16 cellular contexts compared by ENCODE assay signal in the genomic region with DNA sequence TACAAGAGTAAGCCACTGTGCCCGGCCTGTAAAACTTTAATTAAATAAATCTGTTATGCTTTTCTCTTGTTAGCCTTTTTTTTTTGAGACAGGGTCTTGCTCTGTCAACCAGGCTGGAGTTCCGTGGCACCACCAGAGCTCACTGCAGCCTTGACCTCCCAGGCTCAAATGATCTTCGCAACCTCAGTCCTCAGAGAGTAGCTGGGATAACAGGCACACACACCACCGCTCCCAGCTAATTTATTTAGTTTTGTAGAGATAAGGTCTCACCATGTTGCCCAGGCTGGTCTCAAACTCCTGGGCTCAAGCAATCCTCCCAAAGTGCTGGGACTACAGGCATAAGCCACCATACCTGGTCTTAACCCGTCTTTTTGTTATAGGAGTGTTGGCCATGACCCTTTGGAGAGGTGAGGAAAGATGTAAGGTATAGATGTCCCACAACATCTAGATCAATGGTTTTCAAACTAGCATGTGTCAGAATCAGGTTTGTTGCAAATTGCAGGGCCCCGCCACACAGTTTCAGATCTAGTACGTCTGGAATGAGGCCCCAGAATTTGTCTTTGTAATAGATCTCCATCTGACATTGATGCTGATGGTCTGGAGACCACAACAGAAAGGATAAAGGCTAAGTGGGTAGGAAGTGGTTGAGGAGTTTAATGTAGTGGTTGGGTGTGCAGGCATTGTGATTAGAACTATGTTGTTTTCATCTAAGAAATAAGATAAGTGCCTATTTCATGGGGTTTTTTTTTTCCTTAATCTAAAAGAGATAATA. TPM values are rescaled to one million over a fixed set of nuclear protein-coding genes. Genes with fewer than 3 reads are reported as not detected.
A peak's percentile ranks its signal among the peaks of the same experiment; 100 is the strongest.
DNase-seq lines count a peak whose midpoint lies in the region; ATAC-seq, FAIRE-seq and TF ChIP-seq lines count a peak whose summit lies in the region.
"Had no signal": no experiment of that assay in that cellular context is flagged by ENCODE, and none has a peak within 500 bp of the region (broad histone marks: within the 10 kb centered on the region; RNA-seq: fewer than 3 reads in every experiment).

No MANE protein-coding gene starts in this region.

- no peaks in the 10 kb centered on the region for H3K9me2 ChIP-seq in DOHH2 (replicated peaks; ENCODE audit: control insufficient read depth, low read length)

- TF ChIP-seq EP300 in GM12878 (IDR thresholded peaks at IDR 0.05; ENCODE audit: borderline replicate concordance in 1 of 2, control insufficient read depth in 1 of 2, low read depth in 2 of 2, low read length in 2 of 2): no peak

- H3K27ac ChIP-seq in BLaER1 (no peak overlapping the region), DOHH2 (ENCODE audit: low read depth, low read length) (peak overlapping the region; percentile 100), GM12878 (ENCODE audit: control insufficient read depth, insufficient read depth) (no peak overlapping the region), mesenchymal stem cell (ENCODE audit: low read length, poor library complexity, severe bottlenecking) (no peak overlapping the region)
- H3K27ac ChIP-seq: C4-2B, cardiac muscle cell had no signal

- ATAC-seq in activated B cell treated with CpG ODN at 0.5 μM for 24 hours (ENCODE audit: low read depth) (no peak), GM12878 (no peak), left ventricle myocardium superior (no peak)
- ATAC-seq: mucosa of descending colon, Panc1 had no signal

- peak overlapping the region; percentile 46 for H3K27ac Mint-ChIP-seq in activated B cell treated with CpG ODN at 0.5 μM for 24 hours

- CTCF ChIA-PET in activated B cell treated with CpG ODN at 0.5 μM for 24 hours (lab: Charles Lee): no interaction called here
- CTCF ChIA-PET in GM12878 (lab: Yijun Ruan, JAX): no interaction called here

- in situ Hi-C loops in GM12878 (cut with MboI): no loop called here

- H3F3A ChIP-seq in DOHH2 (ENCODE audit: control insufficient read depth, insufficient read depth): peaks cover 69% of the 10 kb centered on the region

- no peak overlapping the region for H3K14ac ChIP-seq in mesenchymal stem cell (ENCODE audit: low read length in 2 of 2)

- H3K27me3 ChIP-seq in BLaER1: no peaks in the 10 kb centered on the region
- H3K27me3 ChIP-seq in DOHH2 (ENCODE audit: control insufficient read depth, low read length): no peaks in the 10 kb centered on the region
- H3K27me3 ChIP-seq in GM12878 (replicated peaks in 1 of 2; ENCODE audit: control insufficient read depth in 2 of 2, insufficient read depth in 2 of 2, low read length in 1 of 2): no peaks in the 10 kb centered on the region
- H3K27me3 ChIP-seq in mesenchymal stem cell (ENCODE audit: control insufficient read depth in 1 of 2, insufficient read depth in 1 of 2, low read length in 2 of 2): no peaks in the 10 kb centered on the region
- H3K27me3 ChIP-seq: cardiac muscle cell had no signal

- H3K79me2 ChIP-seq in DOHH2 (ENCODE audit: control insufficient read depth, low read length) (peaks cover 34% of the 10 kb centered on the region), GM12878 (ENCODE audit: control insufficient read depth, insufficient read depth, low read length) (peaks cover 12% of the 10 kb centered on the region)

- H3K9ac ChIP-seq in BLaER1 (no peak overlapping the region), GM12878 (ENCODE audit: control insufficient read depth, insufficient read depth, low read length) (no peak overlapping the region), mesenchymal stem cell (ENCODE audit: low read length) (no peak overlapping the region)

- WGBS in GM12878 (ENCODE audit: insufficient coverage, insufficient replicate concordance, low lambda C conversion rate, missing lambda C conversion rate): 91% methylated on average over 7 of the region's 7 CpGs
- 90% methylated on average over 5 of the region's 7 CpGs for WGBS in mesenchymal stem cell

- H2AFZ ChIP-seq in GM12878 (ENCODE audit: control insufficient read depth, low read depth, low read length) (no peak overlapping the region), mesenchymal stem cell (ENCODE audit: low read depth, low read length) (no peak overlapping the region)

- no peak for TF ChIP-seq POLR2A in GM12878 (IDR thresholded peaks at IDR 0.05; ENCODE audit: low read depth, low read length)

- SMC1A ChIA-PET in GM12878 (lab: Charles Lee; ENCODE audit: uncharacterized antibody, unreplicated experiment): interaction anchor here (1.2 kb wide), 1 partner anchor 9 kb away, joined by 3 read pairs; no protein-coding TSS in a partner anchor

- H3K79me1 ChIP-seq in mesenchymal stem cell (replicated peaks; ENCODE audit: low read length, poor library complexity, severe bottlenecking): peaks cover 1% of the 10 kb centered on the region

- POLR2A ChIA-PET in activated B cell treated with CpG ODN at 0.5 μM for 24 hours (lab: Charles Lee): interaction anchor here (8.8 kb wide), 1 partner anchor 8 kb away, joined by 209 read pairs; a partner anchor contains a TSS
- POLR2A ChIA-PET in GM12878 (lab: Charles Lee): interaction anchor here (0.6 to 1.7 kb wide), 4 partner anchors 9 to 1139 kb away, joined by 4 to 6 read pairs (median 5); no protein-coding TSS in a partner anchor

- H4K8ac ChIP-seq in mesenchymal stem cell (ENCODE audit: low read length): no peak overlapping the region

- no peak for DNase-seq in activated B cell treated with CpG ODN at 0.5 μM for 24 hours
- DNase-seq in GM12878 (ENCODE audit: low read depth, low spot score): no peak
- no peak for DNase-seq in mesenchymal stem cell
- DNase-seq in HT-29 (ENCODE audit: low spot score): no peak
- no peak for DNase-seq in glomerular visceral epithelial cell (ENCODE audit: extremely low spot score)
- DNase-seq in left ventricle myocardium superior: no peak
- DNase-seq: mucosa of descending colon, NCI-H1694 treated with DMSO at 0.1 percent for 48 hours, NCI-H526, posterior cingulate gyrus, T-helper 9 cell had no signal

- H3K18ac ChIP-seq in mesenchymal stem cell (ENCODE audit: low read depth in 1 of 2, low read length in 2 of 2): no peak overlapping the region

- H3K9me3 ChIP-seq in BLaER1 (no peaks in the 10 kb centered on the region), DOHH2 (ENCODE audit: control insufficient read depth, insufficient read depth, low read length) (peaks cover 3% of the 10 kb centered on the region), GM12878 (replicated peaks; ENCODE audit: control insufficient read depth, insufficient read depth, low read length) (no peaks in the 10 kb centered on the region), mesenchymal stem cell (ENCODE audit: control insufficient read depth, low read length) (no peaks in the 10 kb centered on the region)
- H3K9me3 ChIP-seq: mucosa of descending colon had no signal

- no TSS peak for BruUV-seq in GM12878 (replicated peaks; lab: Mats Ljungman, UMichigan)

- no peaks in the 10 kb centered on the region for H3K9me3 Mint-ChIP-seq in activated B cell treated with CpG ODN at 0.5 μM for 24 hours

- no peak for TF ChIP-seq RAD21 in GM12878 (IDR thresholded peaks at IDR 0.05; ENCODE audit: insufficient read depth, low read depth, low read length)

- no peak overlapping the region for H2BK5ac ChIP-seq in mesenchymal stem cell (ENCODE audit: low read depth, low read length, poor library complexity, severe bottlenecking)

- no peak for FAIRE-seq in GM12878 (lab: Jason Lieb, UNC)

- H3K4me3 ChIP-seq in BLaER1 (no peak overlapping the region), DOHH2 (ENCODE audit: low read length) (0 out of 2 replicates have a peak overlapping the region, but pooled peaks have one; percentile 5), GM12878 (no peak overlapping the region), mesenchymal stem cell (ENCODE audit: insufficient read depth in 1 of 2, low read depth in 1 of 2, low read length in 2 of 2) (no peak overlapping the region)
- H3K4me3 ChIP-seq: cardiac muscle cell, mucosa of descending colon had no signal

- no peak overlapping the region for H2BK15ac ChIP-seq in mesenchymal stem cell (ENCODE audit: low read depth, poor library complexity, severe bottlenecking)

- H3K4me1 Mint-ChIP-seq in activated B cell treated with CpG ODN at 0.5 μM for 24 hours: peaks cover 53% of the 10 kb centered on the region

- no peak overlapping the region for H4K91ac ChIP-seq in mesenchymal stem cell (ENCODE audit: low read length)

- peaks cover 9% of the 10 kb centered on the region for H3K36me3 Mint-ChIP-seq in activated B cell treated with CpG ODN at 0.5 μM for 24 hours (ENCODE audit: low read depth)

- H3K27me3 Mint-ChIP-seq in activated B cell treated with CpG ODN at 0.5 μM for 24 hours: no peaks in the 10 kb centered on the region

- H3K23ac ChIP-seq in mesenchymal stem cell (ENCODE audit: low read length in 2 of 2): no peak overlapping the region

- no peak overlapping the region for H3K4me3 Mint-ChIP-seq in activated B cell treated with CpG ODN at 0.5 μM for 24 hours

- H3K36me3 ChIP-seq in BLaER1 (peaks cover 7% of the 10 kb centered on the region), DOHH2 (ENCODE audit: control insufficient read depth, low read length) (peaks cover 23% of the 10 kb centered on the region), GM12878 (ENCODE audit: control insufficient read depth in 2 of 2, insufficient read depth in 2 of 2, low read length in 1 of 2) (peaks cover 2 to 4% of the 10 kb centered on the region in 2 experiments), mesenchymal stem cell (ENCODE audit: control insufficient read depth in 1 of 2, insufficient read depth in 2 of 2, low read depth in 1 of 2, low read length in 2 of 2) (peaks cover 10 to 21% of the 10 kb centered on the region in 2 experiments)

- H3K4ac ChIP-seq in mesenchymal stem cell (ENCODE audit: low read depth in 1 of 2, low read length in 2 of 2): no peak overlapping the region

- H3K4me2 ChIP-seq in BLaER1 (0 out of 2 replicates have a peak overlapping the region, but pooled peaks have one; percentile 7), DOHH2 (ENCODE audit: low read length) (peak overlapping the region; percentile 39), GM12878 (ENCODE audit: control insufficient read depth, insufficient read depth) (no peak overlapping the region), mesenchymal stem cell (ENCODE audit: low read length, poor library complexity, severe bottlenecking) (no peak overlapping the region)

- TF ChIP-seq CTCF in DOHH2 (IDR thresholded peaks at IDR 0.05; ENCODE audit: low read depth, low read length, poor library complexity, severe bottlenecking) (no peak), activated B cell treated with CpG ODN at 0.5 μM for 24 hours (IDR thresholded peaks at IDR 0.05) (no peak), GM12878 (IDR thresholded peaks at IDR 0.05 in 2 of 3, conservative IDR thresholded peaks at IDR 0.05 in 1 of 3; ENCODE audit: control insufficient read depth in 2 of 3, extremely low read depth in 1 of 3, insufficient read depth in 1 of 3, low read depth in 3 of 3, low read length in 3 of 3) (no peak)

- H4K20me1 ChIP-seq in BLaER1 (peaks cover 2% of the 10 kb centered on the region), DOHH2 (ENCODE audit: control insufficient read depth, insufficient read depth, low read depth, low read length) (no peaks in the 10 kb centered on the region), GM12878 (ENCODE audit: control insufficient read depth, insufficient read depth) (no peaks in the 10 kb centered on the region)

- no peak overlapping the region for H2AK5ac ChIP-seq in mesenchymal stem cell (ENCODE audit: low read length, severe bottlenecking)

- H2BK120ac ChIP-seq in mesenchymal stem cell (ENCODE audit: low read depth, low read length): no peak overlapping the region

- RAD21 ChIA-PET in GM12878 (lab: Charles Lee; ENCODE audit: unreplicated experiment): interaction anchor here (0.6 kb wide), 1 partner anchor 439 kb away, joined by 5 read pairs; no protein-coding TSS in a partner anchor

- intact Hi-C loops in activated B cell treated with CpG ODN at 0.5 μM for 24 hours (cut with micrococcal nuclease): loop anchor here (5.0 kb wide), 1 partner anchor 37 kb away; no protein-coding TSS in a partner anchor
- intact Hi-C loops in GM12878 (cut with micrococcal nuclease; ENCODE audit: unreplicated experiment): no loop called here
- intact Hi-C loops in left ventricle myocardium superior (cut with micrococcal nuclease): no loop called here

- H3K4me1 ChIP-seq in BLaER1 (peaks cover 60% of the 10 kb centered on the region), DOHH2 (ENCODE audit: control insufficient read depth, low read length) (peaks cover 90% of the 10 kb centered on the region), GM12878 (ENCODE audit: control insufficient read depth, insufficient read depth, low read length) (peaks cover 22% of the 10 kb centered on the region), mesenchymal stem cell (ENCODE audit: control insufficient read depth, insufficient read depth, low read depth, low read length) (peaks cover 5% of the 10 kb centered on the region)

- no peak overlapping the region for H2BK12ac ChIP-seq in mesenchymal stem cell (ENCODE audit: low read length in 2 of 2)

RNA-seq across cellular contexts. Expression of a gene that starts 4.3 kb away (rescaled TPM):
- total RNA-seq in activated B cell treated with CpG ODN at 0.5 μM for 24 hours: 264 and 281 TPM in 2 replicates
- 287 and 319 TPM in 2 replicates for total RNA-seq in GM12878 (2013; cell fraction: nucleolus; rRNA removed)
- total RNA-seq in GM12878 (2014; rRNA removed): 57.9 and 62.0 TPM in 2 replicates
- 56.8 and 56.9 TPM in 2 replicates for total RNA-seq in GM12878 (2014; rRNA removed; fragmentation: Illumina TruSeq; extraction: Trizol)
- 106 and 113 TPM in 2 replicates for total RNA-seq in GM12878 (2021)
- polyA plus RNA-seq in GM12878 (2011; ENCODE audit: low read depth): 42.8 TPM
- polyA plus RNA-seq in GM12878 (2011; rRNA removed): 105 and 145 TPM in 2 replicates
- 58.9 and 72.5 TPM in 2 replicates for polyA plus RNA-seq in GM12878 (2011; cell fraction: cytosol; rRNA removed)
- 191 and 225 TPM in 2 replicates for polyA plus RNA-seq in GM12878 (2011; cell fraction: nucleus; rRNA removed)
- 65.6 and 83.8 TPM in 2 replicates for polyA plus RNA-seq in GM12878 (2012)
- 153 and 192 TPM in 2 replicates for polyA plus RNA-seq in GM12878 (2014; fragmentation: Illumina TruSeq; extraction: Trizol)
- 10 to 100 TPM; 14.1 to 21.5 TPM for polyA plus RNA-seq in GM12878 (2014; fragmentation: Nextera tagmentation; extraction: Ambion mirVana)
- 75.1 and 77.2 TPM in 2 replicates for polyA plus RNA-seq in GM12878 (2014; rRNA removed)
- 10 to 100 TPM; 96.0 to 97.1 TPM for polyA plus RNA-seq in GM12878 (2016; fragmentation: Nextera tagmentation; extraction: Ambion mirVana)
- 84.8 and 103 TPM in 2 replicates for polyA minus RNA-seq in GM12878 (2011; rRNA and poly(A)+ RNA removed)
- polyA minus RNA-seq in GM12878 (2011; cell fraction: cytosol; rRNA and poly(A)+ RNA removed): 32.7 and 35.3 TPM in 2 replicates
- polyA minus RNA-seq in GM12878 (2011; cell fraction: nucleus; rRNA and poly(A)+ RNA removed): 47.3 and 59.9 TPM in 2 replicates
- polyA plus RNA-seq in mesenchymal stem cell (2013, experiment 1 of 2): 22.6 TPM
- 23.2 TPM for polyA plus RNA-seq in mesenchymal stem cell (2013, experiment 2 of 2)
- 25.9 and 45.9 TPM in 2 replicates for total RNA-seq in HT-29 (2014; rRNA removed; shearing (Covaris generic))
- 52.1 TPM for total RNA-seq in left ventricle myocardium superior

RNA-seq across cellular contexts. Expression of a gene that starts 42.6 kb away (rescaled TPM):
- total RNA-seq in activated B cell treated with CpG ODN at 0.5 μM for 24 hours: 24.9 and 27.5 TPM in 2 replicates
- 85.7 and 98.9 TPM in 2 replicates for total RNA-seq in GM12878 (2013; cell fraction: nucleolus; rRNA removed)
- total RNA-seq in GM12878 (2014; rRNA removed): 38.0 and 39.0 TPM in 2 replicates
- 36.7 TPM in 2 replicates for total RNA-seq in GM12878 (2014; rRNA removed; fragmentation: Illumina TruSeq; extraction: Trizol)
- 28.8 and 32.1 TPM in 2 replicates for total RNA-seq in GM12878 (2021)
- polyA plus RNA-seq in GM12878 (2011; ENCODE audit: low read depth): 32.3 TPM
- polyA plus RNA-seq in GM12878 (2011; rRNA removed): 63.0 and 65.9 TPM in 2 replicates
- polyA plus RNA-seq in GM12878 (2011; cell fraction: cytosol; rRNA removed): 107 and 120 TPM in 2 replicates
- polyA plus RNA-seq in GM12878 (2011; cell fraction: nucleus; rRNA removed): 90.6 and 122 TPM in 2 replicates
- 16.5 and 17.4 TPM in 2 replicates for polyA plus RNA-seq in GM12878 (2012)
- polyA plus RNA-seq in GM12878 (2014; fragmentation: Illumina TruSeq; extraction: Trizol): 41.3 and 47.9 TPM in 2 replicates
- 10 to 100 TPM; 12.9 to 27.0 TPM for polyA plus RNA-seq in GM12878 (2014; fragmentation: Nextera tagmentation; extraction: Ambion mirVana)
- polyA plus RNA-seq in GM12878 (2014; rRNA removed): 27.3 and 39.8 TPM in 2 replicates
- 10 to 100 TPM; 31.0 to 34.8 TPM for polyA plus RNA-seq in GM12878 (2016; fragmentation: Nextera tagmentation; extraction: Ambion mirVana)
- 107 and 161 TPM in 2 replicates for polyA minus RNA-seq in GM12878 (2011; rRNA and poly(A)+ RNA removed)
- 26.6 and 33.1 TPM in 2 replicates for polyA minus RNA-seq in GM12878 (2011; cell fraction: cytosol; rRNA and poly(A)+ RNA removed)
- 58.2 and 89.6 TPM in 2 replicates for polyA minus RNA-seq in GM12878 (2011; cell fraction: nucleus; rRNA and poly(A)+ RNA removed)
- 9.8 TPM for polyA plus RNA-seq in mesenchymal stem cell (2013, experiment 1 of 2)
- 9.5 TPM for polyA plus RNA-seq in mesenchymal stem cell (2013, experiment 2 of 2)
- total RNA-seq in HT-29 (2014; rRNA removed; shearing (Covaris generic)): 64.7 and 83.3 TPM in 2 replicates
- total RNA-seq in left ventricle myocardium superior: 22.0 TPM

RNA-seq across cellular contexts. Expression of a gene that starts 43.0 kb away (rescaled TPM):
- total RNA-seq in activated B cell treated with CpG ODN at 0.5 μM for 24 hours: 47.9 and 52.2 TPM in 2 replicates
- total RNA-seq in GM12878 (2013; cell fraction: nucleolus; rRNA removed): 85.8 and 94.9 TPM in 2 replicates
- total RNA-seq in GM12878 (2014; rRNA removed): 31.3 and 38.3 TPM in 2 replicates
- total RNA-seq in GM12878 (2014; rRNA removed; fragmentation: Illumina TruSeq; extraction: Trizol): 18.1 and 19.0 TPM in 2 replicates
- total RNA-seq in GM12878 (2021): 45.8 and 48.5 TPM in 2 replicates
- polyA plus RNA-seq in GM12878 (2011; ENCODE audit: low read depth): 14.2 TPM
- 37.6 and 41.9 TPM in 2 replicates for polyA plus RNA-seq in GM12878 (2011; rRNA removed)
- polyA plus RNA-seq in GM12878 (2011; cell fraction: cytosol; rRNA removed): 36.0 and 38.8 TPM in 2 replicates
- polyA plus RNA-seq in GM12878 (2011; cell fraction: nucleus; rRNA removed): 47.5 and 49.8 TPM in 2 replicates
- 20.5 and 20.8 TPM in 2 replicates for polyA plus RNA-seq in GM12878 (2012)
- 23.4 and 23.7 TPM in 2 replicates for polyA plus RNA-seq in GM12878 (2014; fragmentation: Illumina TruSeq; extraction: Trizol)
- 1 to 10 TPM; 7.3 to 7.9 TPM for polyA plus RNA-seq in GM12878 (2014; fragmentation: Nextera tagmentation; extraction: Ambion mirVana)
- 31.1 and 40.7 TPM in 2 replicates for polyA plus RNA-seq in GM12878 (2014; rRNA removed)
- 10 to 100 TPM; 33.2 to 38.6 TPM for polyA plus RNA-seq in GM12878 (2016; fragmentation: Nextera tagmentation; extraction: Ambion mirVana)
- 34.2 and 37.5 TPM in 2 replicates for polyA minus RNA-seq in GM12878 (2011; rRNA and poly(A)+ RNA removed)
- polyA minus RNA-seq in GM12878 (2011; cell fraction: cytosol; rRNA and poly(A)+ RNA removed): 8.0 and 10.4 TPM in 2 replicates
- polyA minus RNA-seq in GM12878 (2011; cell fraction: nucleus; rRNA and poly(A)+ RNA removed): 29.4 and 42.0 TPM in 2 replicates
- polyA plus RNA-seq in mesenchymal stem cell (2013, experiment 1 of 2): 28.8 TPM
- polyA plus RNA-seq in mesenchymal stem cell (2013, experiment 2 of 2): 30.8 TPM
- total RNA-seq in HT-29 (2014; rRNA removed; shearing (Covaris generic)): 67.3 and 94.4 TPM in 2 replicates
- 73.8 TPM for total RNA-seq in left ventricle myocardium superior

Comparison
In these comparisons a context has a peak if more than half of its experiments do, and no peak if none do; other contexts are left out.
1. H3K4me2 ChIP-seq: peak in BLaER1 (single experiment) and DOHH2 (single experiment); none in GM12878 (single experiment) and mesenchymal stem cell (single experiment).